ENCODE assay signal across 1 cellular context in the genomic region with DNA sequence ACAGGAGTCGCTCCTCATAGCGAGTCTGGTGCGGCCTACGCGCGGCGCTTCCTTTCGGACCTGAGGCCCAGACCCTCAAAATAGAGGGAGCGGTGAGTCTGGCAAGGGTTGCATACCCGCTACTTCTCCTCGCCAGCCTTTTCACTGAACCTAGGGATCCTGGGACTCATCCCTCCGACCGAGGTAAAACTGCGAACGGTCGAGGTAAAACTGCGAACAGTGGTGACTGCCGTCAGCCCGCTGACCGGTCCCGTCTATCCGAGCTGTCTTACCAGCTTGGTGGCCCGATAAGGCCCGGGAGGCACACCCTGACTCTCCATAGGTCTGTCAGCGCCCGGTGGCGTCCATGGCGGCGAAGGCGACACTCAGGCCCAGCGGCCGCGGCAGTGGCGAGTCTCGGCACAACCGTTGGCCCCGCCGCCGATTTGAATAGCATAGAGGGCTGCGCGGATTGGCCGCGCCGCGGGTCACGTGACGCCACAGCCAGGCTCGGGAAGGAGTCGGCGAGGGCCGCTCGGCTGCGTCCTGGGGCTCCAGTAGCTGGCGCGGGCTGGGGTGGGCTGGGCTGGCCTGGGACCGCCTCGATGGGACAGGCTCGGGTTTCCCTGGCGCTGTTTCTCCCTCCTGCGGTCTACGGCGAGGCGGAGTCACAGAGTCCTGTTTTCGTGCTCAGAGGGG.
TF ChIP-seq lines count a peak whose summit lies in the region.

A gene with protein sequence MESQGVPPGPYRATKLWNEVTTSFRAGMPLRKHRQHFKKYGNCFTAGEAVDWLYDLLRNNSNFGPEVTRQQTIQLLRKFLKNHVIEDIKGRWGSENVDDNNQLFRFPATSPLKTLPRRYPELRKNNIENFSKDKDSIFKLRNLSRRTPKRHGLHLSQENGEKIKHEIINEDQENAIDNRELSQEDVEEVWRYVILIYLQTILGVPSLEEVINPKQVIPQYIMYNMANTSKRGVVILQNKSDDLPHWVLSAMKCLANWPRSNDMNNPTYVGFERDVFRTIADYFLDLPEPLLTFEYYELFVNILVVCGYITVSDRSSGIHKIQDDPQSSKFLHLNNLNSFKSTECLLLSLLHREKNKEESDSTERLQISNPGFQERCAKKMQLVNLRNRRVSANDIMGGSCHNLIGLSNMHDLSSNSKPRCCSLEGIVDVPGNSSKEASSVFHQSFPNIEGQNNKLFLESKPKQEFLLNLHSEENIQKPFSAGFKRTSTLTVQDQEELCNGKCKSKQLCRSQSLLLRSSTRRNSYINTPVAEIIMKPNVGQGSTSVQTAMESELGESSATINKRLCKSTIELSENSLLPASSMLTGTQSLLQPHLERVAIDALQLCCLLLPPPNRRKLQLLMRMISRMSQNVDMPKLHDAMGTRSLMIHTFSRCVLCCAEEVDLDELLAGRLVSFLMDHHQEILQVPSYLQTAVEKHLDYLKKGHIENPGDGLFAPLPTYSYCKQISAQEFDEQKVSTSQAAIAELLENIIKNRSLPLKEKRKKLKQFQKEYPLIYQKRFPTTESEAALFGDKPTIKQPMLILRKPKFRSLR (minus strand): TSS at position 403 of the 678 bp plus-strand sequence. CDS start 83 bp downstream, at position 320.

TF ChIP-seq in HepG2, 621 proteins besides CTCF, POLR2A, EP300 and RAD21 (continued from another document and continues in another):
- TF ChIP-seq SAFB2 (CRISPR knock-in tag; IDR thresholded peaks at IDR 0.05; ENCODE audit: borderline replicate concordance, low read depth) (no peak), ZNF556 (CRISPR knock-in tag; IDR thresholded peaks at IDR 0.05; ENCODE audit: borderline replicate concordance) (peak; percentile 65; the same call in 1 of the 2 replicates), ZNF891 (CRISPR knock-in tag; IDR thresholded peaks at IDR 0.05) (no peak), MBNL3 (CRISPR knock-in tag; conservative IDR thresholded peaks at IDR 0.05) (no peak), HNRNPUL1 (IDR thresholded peaks at IDR 0.05; ENCODE audit: low read depth, low read length) (no peak), SSRP1 (CRISPR knock-in tag; IDR thresholded peaks at IDR 0.05) (no peak), ZNF143 (CRISPR knock-in tag; IDR thresholded peaks at IDR 0.05) (no peak), RFXANK (CRISPR knock-in tag; IDR thresholded peaks at IDR 0.05) (no peak), MED13 (CRISPR knock-in tag; IDR thresholded peaks at IDR 0.05) (no peak), JUN (CRISPR knock-in tag; IDR thresholded peaks at IDR 0.05) (peak; percentile 68; the same call in 1 of the 2 replicates), ARNT2 (CRISPR knock-in tag; IDR thresholded peaks at IDR 0.05; ENCODE audit: low read depth) (peak; percentile 96), GTF3A (CRISPR knock-in tag; conservative IDR thresholded peaks at IDR 0.05) (0 out of 2 replicates have a peak, but pooled peaks have one; percentile 54), MAFG (CRISPR knock-in tag; IDR thresholded peaks at IDR 0.05) (0 out of 2 replicates have a peak, but pooled peaks have one; percentile 33), KDM4B (CRISPR knock-in tag; IDR thresholded peaks at IDR 0.05) (peak; percentile 20; the same call in 1 of the 2 replicates), YEATS4 (CRISPR knock-in tag; IDR thresholded peaks at IDR 0.05; ENCODE audit: borderline replicate concordance) (peak; percentile 86), TCF7L2 (IDR thresholded peaks at IDR 0.05; ENCODE audit: low read depth, low read length) (no peak), SMAD3 (CRISPR knock-in tag; IDR thresholded peaks at IDR 0.05) (no peak), ZNF44 (CRISPR knock-in tag; IDR thresholded peaks at IDR 0.05) (no peak), ADNP (CRISPR knock-in tag; IDR thresholded peaks at IDR 0.05) (no peak), KLF6 (CRISPR knock-in tag; IDR thresholded peaks at IDR 0.05) (no peak)
- TF ChIP-seq, protein P1, sequence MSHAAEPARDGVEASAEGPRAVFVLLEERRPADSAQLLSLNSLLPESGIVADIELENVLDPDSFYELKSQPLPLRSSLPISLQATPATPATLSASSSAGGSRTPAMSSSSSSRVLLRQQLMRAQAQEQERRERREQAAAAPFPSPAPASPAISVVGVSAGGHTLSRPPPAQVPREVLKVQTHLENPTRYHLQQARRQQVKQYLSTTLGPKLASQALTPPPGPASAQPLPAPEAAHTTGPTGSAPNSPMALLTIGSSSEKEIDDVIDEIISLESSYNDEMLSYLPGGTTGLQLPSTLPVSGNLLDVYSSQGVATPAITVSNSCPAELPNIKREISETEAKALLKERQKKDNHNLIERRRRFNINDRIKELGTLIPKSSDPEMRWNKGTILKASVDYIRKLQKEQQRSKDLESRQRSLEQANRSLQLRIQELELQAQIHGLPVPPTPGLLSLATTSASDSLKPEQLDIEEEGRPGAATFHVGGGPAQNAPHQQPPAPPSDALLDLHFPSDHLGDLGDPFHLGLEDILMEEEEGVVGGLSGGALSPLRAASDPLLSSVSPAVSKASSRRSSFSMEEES (CRISPR knock-in tag; IDR thresholded peaks at IDR 0.05) = peak; percentile 56
- TF ChIP-seq, protein P2, sequence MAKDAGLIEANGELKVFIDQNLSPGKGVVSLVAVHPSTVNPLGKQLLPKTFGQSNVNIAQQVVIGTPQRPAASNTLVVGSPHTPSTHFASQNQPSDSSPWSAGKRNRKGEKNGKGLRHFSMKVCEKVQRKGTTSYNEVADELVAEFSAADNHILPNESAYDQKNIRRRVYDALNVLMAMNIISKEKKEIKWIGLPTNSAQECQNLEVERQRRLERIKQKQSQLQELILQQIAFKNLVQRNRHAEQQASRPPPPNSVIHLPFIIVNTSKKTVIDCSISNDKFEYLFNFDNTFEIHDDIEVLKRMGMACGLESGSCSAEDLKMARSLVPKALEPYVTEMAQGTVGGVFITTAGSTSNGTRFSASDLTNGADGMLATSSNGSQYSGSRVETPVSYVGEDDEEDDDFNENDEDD (CRISPR knock-in tag; IDR thresholded peaks at IDR 0.05; ENCODE audit: borderline replicate concordance) = peak; percentile 97
- TF ChIP-seq, protein P3, sequence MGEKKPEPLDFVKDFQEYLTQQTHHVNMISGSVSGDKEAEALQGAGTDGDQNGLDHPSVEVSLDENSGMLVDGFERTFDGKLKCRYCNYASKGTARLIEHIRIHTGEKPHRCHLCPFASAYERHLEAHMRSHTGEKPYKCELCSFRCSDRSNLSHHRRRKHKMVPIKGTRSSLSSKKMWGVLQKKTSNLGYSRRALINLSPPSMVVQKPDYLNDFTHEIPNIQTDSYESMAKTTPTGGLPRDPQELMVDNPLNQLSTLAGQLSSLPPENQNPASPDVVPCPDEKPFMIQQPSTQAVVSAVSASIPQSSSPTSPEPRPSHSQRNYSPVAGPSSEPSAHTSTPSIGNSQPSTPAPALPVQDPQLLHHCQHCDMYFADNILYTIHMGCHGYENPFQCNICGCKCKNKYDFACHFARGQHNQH (CRISPR knock-in tag; IDR thresholded peaks at IDR 0.05) = 0 out of 2 replicates have a peak, but pooled peaks have one; percentile 37
- TF ChIP-seq, protein P4, sequence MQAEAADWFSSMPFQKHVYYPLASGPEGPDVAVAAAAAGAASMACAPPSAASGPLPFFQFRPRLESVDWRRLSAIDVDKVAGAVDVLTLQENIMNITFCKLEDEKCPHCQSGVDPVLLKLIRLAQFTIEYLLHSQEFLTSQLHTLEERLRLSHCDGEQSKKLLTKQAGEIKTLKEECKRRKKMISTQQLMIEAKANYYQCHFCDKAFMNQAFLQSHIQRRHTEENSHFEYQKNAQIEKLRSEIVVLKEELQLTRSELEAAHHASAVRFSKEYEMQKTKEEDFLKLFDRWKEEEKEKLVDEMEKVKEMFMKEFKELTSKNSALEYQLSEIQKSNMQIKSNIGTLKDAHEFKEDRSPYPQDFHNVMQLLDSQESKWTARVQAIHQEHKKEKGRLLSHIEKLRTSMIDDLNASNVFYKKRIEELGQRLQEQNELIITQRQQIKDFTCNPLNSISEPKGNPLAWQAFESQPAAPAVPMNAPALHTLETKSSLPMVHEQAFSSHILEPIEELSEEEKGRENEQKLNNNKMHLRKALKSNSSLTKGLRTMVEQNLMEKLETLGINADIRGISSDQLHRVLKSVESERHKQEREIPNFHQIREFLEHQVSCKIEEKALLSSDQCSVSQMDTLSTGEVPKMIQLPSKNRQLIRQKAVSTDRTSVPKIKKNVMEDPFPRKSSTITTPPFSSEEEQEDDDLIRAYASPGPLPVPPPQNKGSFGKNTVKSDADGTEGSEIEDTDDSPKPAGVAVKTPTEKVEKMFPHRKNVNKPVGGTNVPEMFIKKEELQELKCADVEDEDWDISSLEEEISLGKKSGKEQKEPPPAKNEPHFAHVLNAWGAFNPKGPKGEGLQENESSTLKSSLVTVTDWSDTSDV (CRISPR knock-in tag; IDR thresholded peaks at IDR 0.05) = no peak
- TF ChIP-seq, protein P5, sequence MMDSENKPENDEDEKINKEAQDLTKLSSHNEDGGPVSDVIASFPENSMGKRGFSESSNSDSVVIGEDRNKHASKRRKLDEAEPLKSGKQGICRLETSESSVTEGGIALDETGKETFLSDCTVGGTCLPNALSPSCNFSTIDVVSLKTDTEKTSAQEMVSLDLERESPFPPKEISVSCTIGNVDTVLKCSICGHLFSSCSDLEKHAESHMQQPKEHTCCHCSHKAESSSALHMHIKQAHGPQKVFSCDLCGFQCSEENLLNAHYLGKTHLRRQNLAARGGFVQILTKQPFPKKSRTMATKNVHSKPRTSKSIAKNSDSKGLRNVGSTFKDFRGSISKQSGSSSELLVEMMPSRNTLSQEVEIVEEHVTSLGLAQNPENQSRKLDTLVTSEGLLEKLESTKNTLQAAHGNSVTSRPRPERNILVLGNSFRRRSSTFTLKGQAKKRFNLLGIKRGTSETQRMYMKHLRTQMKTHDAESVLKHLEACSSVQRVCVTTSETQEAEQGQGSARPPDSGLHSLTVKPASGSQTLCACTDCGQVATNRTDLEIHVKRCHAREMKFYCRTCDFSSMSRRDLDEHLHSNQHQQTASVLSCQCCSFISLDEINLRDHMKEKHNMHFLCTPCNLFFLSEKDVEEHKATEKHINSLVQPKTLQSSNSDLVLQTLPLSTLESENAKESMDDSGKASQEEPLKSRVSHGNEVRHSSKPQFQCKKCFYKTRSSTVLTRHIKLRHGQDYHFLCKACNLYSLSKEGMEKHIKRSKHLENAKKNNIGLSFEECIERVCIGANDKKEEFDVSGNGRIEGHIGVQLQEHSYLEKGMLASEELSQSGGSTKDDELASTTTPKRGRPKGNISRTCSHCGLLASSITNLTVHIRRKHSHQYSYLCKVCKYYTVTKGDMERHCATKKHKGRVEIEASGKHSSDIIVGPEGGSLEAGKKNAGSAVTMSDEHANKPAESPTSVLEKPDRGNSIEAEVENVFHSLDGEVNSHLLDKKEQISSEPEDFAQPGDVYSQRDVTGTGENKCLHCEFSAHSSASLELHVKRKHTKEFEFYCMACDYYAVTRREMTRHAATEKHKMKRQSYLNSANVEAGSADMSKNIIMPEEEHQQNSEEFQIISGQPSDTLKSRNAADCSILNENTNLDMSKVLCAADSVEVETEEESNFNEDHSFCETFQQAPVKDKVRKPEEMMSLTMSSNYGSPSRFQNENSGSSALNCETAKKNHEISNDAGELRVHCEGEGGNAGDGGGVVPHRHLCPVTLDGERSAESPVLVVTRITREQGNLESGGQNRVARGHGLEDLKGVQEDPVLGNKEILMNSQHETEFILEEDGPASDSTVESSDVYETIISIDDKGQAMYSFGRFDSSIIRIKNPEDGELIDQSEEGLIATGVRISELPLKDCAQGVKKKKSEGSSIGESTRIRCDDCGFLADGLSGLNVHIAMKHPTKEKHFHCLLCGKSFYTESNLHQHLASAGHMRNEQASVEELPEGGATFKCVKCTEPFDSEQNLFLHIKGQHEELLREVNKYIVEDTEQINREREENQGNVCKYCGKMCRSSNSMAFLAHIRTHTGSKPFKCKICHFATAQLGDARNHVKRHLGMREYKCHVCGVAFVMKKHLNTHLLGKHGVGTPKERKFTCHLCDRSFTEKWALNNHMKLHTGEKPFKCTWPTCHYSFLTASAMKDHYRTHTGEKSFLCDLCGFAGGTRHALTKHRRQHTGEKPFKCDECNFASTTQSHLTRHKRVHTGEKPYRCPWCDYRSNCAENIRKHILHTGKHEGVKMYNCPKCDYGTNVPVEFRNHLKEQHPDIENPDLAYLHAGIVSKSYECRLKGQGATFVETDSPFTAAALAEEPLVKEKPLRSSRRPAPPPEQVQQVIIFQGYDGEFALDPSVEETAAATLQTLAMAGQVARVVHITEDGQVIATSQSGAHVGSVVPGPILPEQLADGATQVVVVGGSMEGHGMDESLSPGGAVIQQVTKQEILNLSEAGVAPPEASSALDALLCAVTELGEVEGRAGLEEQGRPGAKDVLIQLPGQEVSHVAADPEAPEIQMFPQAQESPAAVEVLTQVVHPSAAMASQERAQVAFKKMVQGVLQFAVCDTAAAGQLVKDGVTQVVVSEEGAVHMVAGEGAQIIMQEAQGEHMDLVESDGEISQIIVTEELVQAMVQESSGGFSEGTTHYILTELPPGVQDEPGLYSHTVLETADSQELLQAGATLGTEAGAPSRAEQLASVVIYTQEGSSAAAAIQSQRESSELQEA (CRISPR knock-in tag; IDR thresholded peaks at IDR 0.05; ENCODE audit: not compliant biosample characterization) = peak; percentile 57
- TF ChIP-seq, protein P6, sequence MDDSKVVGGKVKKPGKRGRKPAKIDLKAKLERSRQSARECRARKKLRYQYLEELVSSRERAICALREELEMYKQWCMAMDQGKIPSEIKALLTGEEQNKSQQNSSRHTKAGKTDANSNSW (CRISPR knock-in tag; IDR thresholded peaks at IDR 0.05; ENCODE audit: borderline replicate concordance) = no peak
